ENCODE assay signal across 8 cellular contexts in genomic region chr14:68245146-68246073, GRCh38.
DNase-seq lines count a peak whose midpoint lies in the region; ATAC-seq and TF ChIP-seq lines count a peak whose summit lies in the region.

No MANE protein-coding gene starts in this region.

- peak overlapping the region; percentile 33 for H3K27ac ChIP-seq in caudate nucleus (ENCODE audit: low read depth, low read length)
- H3K27ac ChIP-seq in lung (ENCODE audit: low read depth in 1 of 2, low read length in 1 of 2), result peak overlapping the region; percentile 29 to 87
- H3K27ac ChIP-seq in transverse colon, result peak overlapping the region; percentile 84 to 87 (median 86)

- in situ Hi-C loops in transverse colon (cut with MboI; ENCODE audit: low pct_ligation_motif_present in 1 of 4, low pct_unique_long_range_greater_than_20kb in 1 of 4, low sequenced_read_pairs in 3 of 4), result loop anchor here (10.0 to 25.0 kb wide), 8 partner anchors 101 to 579 kb away; no protein-coding TSS in a partner anchor

- DNase-seq in DMS79 treated with DMSO at 0.1 percent for 48 hours (lab: John Stamatoyannopoulos, UW), result peak; percentile 62
- no peak for DNase-seq in DMS79 (lab: John Stamatoyannopoulos, UW)
- no peak for DNase-seq in caudate nucleus (lab: John Stamatoyannopoulos, UW)
- DNase-seq in lung (ENCODE audit: low spot score), result no peak
- DNase-seq in transverse colon, result no peak
- DNase-seq in SK-N-DZ (ENCODE audit: low spot score), result no peak

- TF ChIP-seq POLR2A in transverse colon (IDR thresholded peaks at IDR 0.05), result no peak

- no peaks in the 10 kb centered on the region for H3K36me3 ChIP-seq in lung (ENCODE audit: control insufficient read depth in 2 of 2, insufficient read depth in 2 of 2, low read length in 2 of 2)
- no peaks in the 10 kb centered on the region for H3K36me3 ChIP-seq in transverse colon

- 57 to 58% methylated on average over 7 of the region's 7 CpGs for WGBS in lung, 2 donors
- WGBS in transverse colon (ENCODE audit: low coverage in 1 of 2), 2 donors, result 57 to 60% methylated on average over 5 to 7 of the region's 7 CpGs

- H3K4me1 ChIP-seq in lung (ENCODE audit: control insufficient read depth in 2 of 2, insufficient read depth in 2 of 2, low read length in 2 of 2) (peaks cover 7 to 39% of the 10 kb centered on the region in 2 donors), transverse colon (peaks cover 81 to 100% (median 91%) of the 10 kb centered on the region in 4 donors)

- no peak for TF ChIP-seq EP300 in transverse colon (IDR thresholded peaks at IDR 0.05; ENCODE audit: low read depth)

- no peak overlapping the region for H3K4me3 ChIP-seq in lung
- H3K4me3 ChIP-seq in transverse colon, result no peak overlapping the region

- no peak for ATAC-seq in lung (ENCODE audit: insufficient read depth, low FRiP score)
- no peak for ATAC-seq in GM18858 (IDR thresholded peaks at IDR 0.05; ENCODE audit: unreplicated experiment)
- no peak for ATAC-seq in GM18498 (IDR thresholded peaks at IDR 0.05; ENCODE audit: unreplicated experiment)

- H3K9me3 ChIP-seq in lung (ENCODE audit: control insufficient read depth in 2 of 2, insufficient read depth in 1 of 2, low read length in 1 of 2) (no peaks in the 10 kb centered on the region), transverse colon (no peaks in the 10 kb centered on the region)

- intact Hi-C loops in transverse colon (cut with DNase I; ENCODE audit: low total_unique reads), result loop anchor here (5.0 to 10.0 kb wide), 6 partner anchors 101 to 547 kb away; partner anchors contain the start of gene ZFP36L1

- H3K27me3 ChIP-seq in lung (ENCODE audit: control insufficient read depth, insufficient read depth) (no peaks in the 10 kb centered on the region), transverse colon (no peaks in the 10 kb centered on the region)

- TF ChIP-seq CTCF in lung (IDR thresholded peaks at IDR 0.05; ENCODE audit: control extremely low read depth, extremely low read depth) (no peak), transverse colon (IDR thresholded peaks at IDR 0.05) (no peak)

Comparison
In these comparisons a context has a peak if more than half of its experiments do, and no peak if none do; other contexts are left out.
1. H3K27ac ChIP-seq: peak in every context shown above with its lines; median percentile 86 in transverse colon; 58 in lung; 33 in caudate nucleus.